Comparison of ENCODE assay signal across 22 cellular contexts in the genomic region with DNA sequence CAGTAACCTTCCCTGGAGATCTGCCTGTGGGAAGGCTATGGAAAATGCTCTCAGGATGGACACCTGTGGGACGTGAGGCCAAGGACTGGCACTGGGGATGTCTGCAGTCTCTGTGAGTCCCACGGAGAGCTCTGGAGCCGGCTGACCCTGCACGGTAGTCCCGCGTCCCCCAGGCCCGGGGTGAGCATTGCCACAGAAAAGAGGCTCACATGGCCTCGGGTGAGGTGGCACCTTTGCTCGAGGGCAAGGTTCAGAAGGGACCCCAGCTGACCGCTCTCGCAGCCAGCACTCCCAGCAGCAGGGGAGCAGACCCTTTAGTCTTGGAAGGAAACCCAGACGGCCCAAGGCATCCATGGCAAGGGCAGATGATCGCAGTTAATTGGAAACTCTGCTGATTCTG.
"Had no signal": no experiment of that assay in that cellular context is flagged by ENCODE, and none has a peak within 500 bp of the region (broad histone marks: within the 10 kb centered on the region; RNA-seq: fewer than 3 reads in every experiment).

No MANE protein-coding gene starts in this region.

- DNase-seq: dermis blood vessel endothelial cell; dorsolateral prefrontal cortex; effector CD4-positive, alpha-beta T cell; effector memory CD4-positive, alpha-beta T cell; esophagus squamous epithelium; foreskin fibroblast; foreskin melanocyte; gastrocnemius medialis; glutamatergic neuron; head of caudate nucleus; heart right ventricle; hippocampal formation; left cardiac atrium; left lung; left ventricle myocardium superior; mammary epithelial cell; mesendoderm; midbrain had no signal

- ATAC-seq: esophagus mucosa, gastrocnemius medialis, heart right ventricle, left cardiac atrium, left lung, left ventricle myocardium superior had no signal

- H3K27ac ChIP-seq: coronary artery, dorsolateral prefrontal cortex, esophagus squamous epithelium, gastrocnemius medialis, heart right ventricle, left lung had no signal

- H3K9me3 ChIP-seq: esophagus squamous epithelium, gastrocnemius medialis, left lung had no signal

- H3K36me3 ChIP-seq: gastrocnemius medialis, left lung had no signal

- H3K4me1 ChIP-seq: esophagus squamous epithelium, left lung had no signal

- H3K4me3 ChIP-seq: coronary artery, dorsolateral prefrontal cortex, esophagus squamous epithelium, gastrocnemius medialis, heart right ventricle, left lung, lung had no signal

- H3K4me3 Mint-ChIP-seq: memory B cell had no signal

- H3K27ac Mint-ChIP-seq: memory B cell had no signal

- H3K27me3 ChIP-seq: dorsolateral prefrontal cortex, esophagus squamous epithelium, gastrocnemius medialis, heart right ventricle, left lung had no signal
